Comparison of ENCODE assay signal across 8 cellular contexts in genomic region chr11:76209956-76210885, GRCh38. TPM values are rescaled to one million over a fixed set of nuclear protein-coding genes. Genes with fewer than 3 reads are reported as not detected.
DNase-seq lines count a peak whose midpoint lies in the region; ATAC-seq and TF ChIP-seq lines count a peak whose summit lies in the region.

No MANE protein-coding gene starts in this region.

- H3K27ac ChIP-seq in CD4-positive, alpha-beta memory T cell (ENCODE audit: low read depth, low read length): no peak overlapping the region
- H3K27ac ChIP-seq in HUES6 (ENCODE audit: low read depth, low read length): no peak overlapping the region
- H3K27ac ChIP-seq in vagina: peak overlapping the region; percentile 53

- CTCF ChIA-PET in CD4-positive, alpha-beta memory T cell (lab: Charles Lee; ENCODE audit: partially characterized antibody): interaction anchor here (0.7 to 9.7 kb wide), 15 partner anchors 8 to 327 kb away, joined by 3 to 288 read pairs (median 19); no protein-coding TSS in a partner anchor

- peaks cover 13 to 23% of the 10 kb centered on the region in 2 donors for H3K27me3 Mint-ChIP-seq in CD4-positive, alpha-beta memory T cell
- peaks cover 8 to 40% of the 10 kb centered on the region in 2 donors for H3K27me3 Mint-ChIP-seq in effector memory CD8-positive, alpha-beta T cell

- peak in 1 of 2 donors; percentile 34 for TF ChIP-seq POLR2A in vagina (IDR thresholded peaks at IDR 0.05)

- peaks cover 8 to 33% (median 17%) of the 10 kb centered on the region in 4 donors for H3K4me1 Mint-ChIP-seq in CD4-positive, alpha-beta memory T cell
- H3K4me1 Mint-ChIP-seq in effector memory CD8-positive, alpha-beta T cell (ENCODE audit: low read depth in 2 of 2): peaks cover 3 to 19% of the 10 kb centered on the region in 2 donors

- H3K4me1 ChIP-seq in CD4-positive, alpha-beta memory T cell (ENCODE audit: insufficient read depth, low read length): peaks cover 35% of the 10 kb centered on the region
- peaks cover 22% of the 10 kb centered on the region for H3K4me1 ChIP-seq in HUES6 (ENCODE audit: control insufficient read depth, insufficient read depth, low read length)
- peaks cover 54% of the 10 kb centered on the region for H3K4me1 ChIP-seq in mucosa of descending colon (ENCODE audit: low read depth)
- peaks cover 51% of the 10 kb centered on the region for H3K4me1 ChIP-seq in vagina

- H3K27ac Mint-ChIP-seq in CD4-positive, alpha-beta memory T cell: peak overlapping the region in 1 of 7 donors; percentile 31
- no peak overlapping the region for H3K27ac Mint-ChIP-seq in effector memory CD8-positive, alpha-beta T cell

- H3K4me3 Mint-ChIP-seq in CD4-positive, alpha-beta memory T cell: peak overlapping the region; percentile 53 to 83 (median 68)
- H3K4me3 Mint-ChIP-seq in effector memory CD8-positive, alpha-beta T cell: peak overlapping the region; percentile 84 to 85

- no peak overlapping the region for H3K9ac ChIP-seq in HUES6 (ENCODE audit: low read length)

- H3K27me3 ChIP-seq in CD4-positive, alpha-beta memory T cell (ENCODE audit: insufficient read depth, low read length): peaks cover 13% of the 10 kb centered on the region
- H3K27me3 ChIP-seq in HUES6 (ENCODE audit: control insufficient read depth, insufficient read depth, low read length) (peaks cover 86% of the 10 kb centered on the region), vagina (no peaks in the 10 kb centered on the region)

- H3K9me3 Mint-ChIP-seq in CD4-positive, alpha-beta memory T cell: peaks cover 0 to 3% (median 0%) of the 10 kb centered on the region in 8 donors
- no peaks in the 10 kb centered on the region for H3K9me3 Mint-ChIP-seq in effector memory CD8-positive, alpha-beta T cell

- TF ChIP-seq CTCF in mucosa of descending colon (IDR thresholded peaks at IDR 0.05): no peak
- no peak for TF ChIP-seq CTCF in vagina (IDR thresholded peaks at IDR 0.05)

- H3K9me3 ChIP-seq in CD4-positive, alpha-beta memory T cell (ENCODE audit: control insufficient read depth in 1 of 2, low read length in 2 of 2): no peaks in the 10 kb centered on the region
- H3K9me3 ChIP-seq in HUES6 (ENCODE audit: control insufficient read depth, insufficient read depth, low read depth, low read length): no peaks in the 10 kb centered on the region
- no peaks in the 10 kb centered on the region for H3K9me3 ChIP-seq in mucosa of descending colon
- no peaks in the 10 kb centered on the region for H3K9me3 ChIP-seq in vagina

- H3K4me3 ChIP-seq in CD4-positive, alpha-beta memory T cell (ENCODE audit: low read length in 2 of 2): peak overlapping the region in 1 of 2 donors; percentile 72
- peak overlapping the region; percentile 72 for H3K4me3 ChIP-seq in HUES6 (ENCODE audit: low read depth, low read length)
- H3K4me3 ChIP-seq in mucosa of descending colon: peak overlapping the region; percentile 1
- H3K4me3 ChIP-seq in vagina: peak overlapping the region; percentile 56 to 60

- ATAC-seq in effector memory CD8-positive, alpha-beta T cell (replicated peaks): peak; percentile 25
- peak; percentile 35 for ATAC-seq in mucosa of descending colon
- ATAC-seq in GM21447 (IDR thresholded peaks at IDR 0.05; ENCODE audit: unreplicated experiment): no peak

- POLR2A ChIA-PET in CD4-positive, alpha-beta memory T cell (lab: Charles Lee; ENCODE audit: partially characterized antibody): interaction anchor here (0.9 to 3.5 kb wide), 5 partner anchors 14 to 109 kb away, joined by 3 to 48 read pairs (median 10); no protein-coding TSS in a partner anchor

- DNase-seq in CD4-positive, alpha-beta memory T cell: peak; percentile 30 to 46 (median 39)
- peak; percentile 34 for DNase-seq in T-helper 9 cell
- DNase-seq in effector memory CD8-positive, alpha-beta T cell: peak; percentile 25 to 40 (median 26)
- DNase-seq in mucosa of descending colon: peak; percentile 68 to 82 (median 79)
- no peak for DNase-seq in vagina (ENCODE audit: extremely low spot score in 2 of 2)
- DNase-seq in 8988T: no peak

- no peaks in the 10 kb centered on the region for H3K36me3 Mint-ChIP-seq in CD4-positive, alpha-beta memory T cell
- peaks cover 12% of the 10 kb centered on the region for H3K36me3 Mint-ChIP-seq in effector memory CD8-positive, alpha-beta T cell (ENCODE audit: insufficient read depth)

- intact Hi-C loops in CD4-positive, alpha-beta memory T cell (cut with micrococcal nuclease): no loop called here
- intact Hi-C loops in mucosa of descending colon (cut with DNase I, micrococcal nuclease) (loop anchor here in 1 of 2 donors (10.0 kb wide), 1 partner anchor 105 kb away; no protein-coding TSS in a partner anchor), vagina (cut with DNase I) (no loop called here)

- no peaks in the 10 kb centered on the region for H3K36me3 ChIP-seq in CD4-positive, alpha-beta memory T cell (ENCODE audit: insufficient read depth, low read length)
- no peaks in the 10 kb centered on the region for H3K36me3 ChIP-seq in HUES6 (ENCODE audit: control insufficient read depth, insufficient read depth, low read length)
- no peaks in the 10 kb centered on the region for H3K36me3 ChIP-seq in mucosa of descending colon (ENCODE audit: low read depth)
- no peaks in the 10 kb centered on the region for H3K36me3 ChIP-seq in vagina

RNA-seq across cellular contexts. Expression of gene WNT11, which starts 3.9 kb away (rescaled TPM):
- under 1 TPM in 1 of 2 experiments, not detected in 1; 0.93 TPM for total RNA-seq in CD4-positive, alpha-beta memory T cell
- under 1 TPM in 1 of 2 donors, not detected in 1; 0.16 TPM for polyA plus RNA-seq in CD4-positive, alpha-beta memory T cell
- total RNA-seq in mucosa of descending colon: 1 to 10 TPM; 3.4 to 5.7 (median 5.2) TPM
- 6.9 TPM for total RNA-seq in vagina

Comparison
In these comparisons a context has a peak if more than half of its experiments do, and no peak if none do; other contexts are left out.
1. DNase-seq: peak in CD4-positive, alpha-beta memory T cell (5 of 5), T-helper 9 cell (single experiment), effector memory CD8-positive, alpha-beta T cell (3 of 3) and mucosa of descending colon (3 of 3); none in vagina (0 of 2) and 8988T (single experiment).